In genomic region chr16:10665166-10665565, GRCh38 we compare ENCODE assay signal across 31 cellular contexts. TPM values are rescaled to one million over a fixed set of nuclear protein-coding genes. Genes with fewer than 3 reads are reported as not detected.
"Had no signal": no experiment of that assay in that cellular context is flagged by ENCODE, and none has a peak within 500 bp of the region (broad histone marks: within the 10 kb centered on the region; RNA-seq: fewer than 3 reads in every experiment).

No MANE protein-coding gene starts in this region.

- H2AFZ ChIP-seq: hepatocyte had no signal

- H3K4me3 ChIP-seq: gastrocnemius medialis, hepatocyte, left lung, mucosa of descending colon, prostate gland, right atrium auricular region, sigmoid colon, spleen, testis, tibial artery, upper lobe of left lung had no signal

- H3K9me3 ChIP-seq: gastrocnemius medialis, left lung, mucosa of descending colon, prostate gland, right atrium auricular region, sigmoid colon, spleen, testis, tibial artery, upper lobe of left lung had no signal

- H3K27ac ChIP-seq: epithelial cell of prostate, gastrocnemius medialis, hepatocyte, left lung, prostate gland, right atrium auricular region, sigmoid colon, spleen, testis, tibial artery, upper lobe of left lung had no signal

- H3K9me3 Mint-ChIP-seq: effector memory CD8-positive, alpha-beta T cell; naive B cell; stimulated activated memory B cell treated with anti-CD40 and anti-IgM and Interleukin-4, amounts not matched to agents 10 μg/mL and 1 μg/mL and 100 μg/mL, for 72 hours had no signal

- H3K4me1 Mint-ChIP-seq: mesothelial cell of epicardium; naive B cell; stimulated activated memory B cell treated with anti-CD40 and anti-IgM and Interleukin-4, amounts not matched to agents 10 μg/mL and 1 μg/mL and 100 μg/mL, for 72 hours had no signal

- H3K4me1 ChIP-seq: gastrocnemius medialis, left lung, prostate gland, right atrium auricular region, spleen, testis, tibial artery had no signal

- H3K27ac Mint-ChIP-seq: effector memory CD8-positive, alpha-beta T cell; mesothelial cell of epicardium; stimulated activated memory B cell treated with anti-CD40 and anti-IgM and Interleukin-4, amounts not matched to agents 10 μg/mL and 1 μg/mL and 100 μg/mL, for 72 hours had no signal

- H3K36me3 ChIP-seq: gastrocnemius medialis, left lung, prostate gland, right atrium auricular region, sigmoid colon, spleen, tibial artery, upper lobe of left lung had no signal

- ATAC-seq: effector memory CD8-positive, alpha-beta T cell; gastrocnemius medialis; left cardiac atrium; left lung; mucosa of descending colon; stimulated activated memory B cell treated with anti-CD40 and anti-IgM and Interleukin-4, amounts not matched to agents 10 μg/mL and 1 μg/mL and 100 μg/mL, for 72 hours had no signal

- DNase-seq: cortex of kidney; effector memory CD8-positive, alpha-beta T cell; foreskin fibroblast; gastrocnemius medialis; head of caudate nucleus; left cardiac atrium; left lung; mesenchymal stem cell; mucosa of descending colon; naive B cell; nucleus accumbens; sigmoid colon; spleen; stimulated activated CD4-positive, alpha-beta T cell treated with anti-CD3 and anti-CD28 coated beads, Interleukin-4, amount 100 ng/mL, for 4 hours; stimulated activated naive CD8-positive, alpha-beta T cell treated with anti-CD3 and anti-CD28 coated beads, Interleukin-15, Interleukin-2, amounts not matched to agents 100 U/mL and 50 U/mL, for 24 hours; substantia nigra; testis; tibial artery; upper lobe of left lung had no signal

- H3K36me3 Mint-ChIP-seq: mesothelial cell of epicardium; naive B cell; stimulated activated memory B cell treated with anti-CD40 and anti-IgM and Interleukin-4, amounts not matched to agents 10 μg/mL and 1 μg/mL and 100 μg/mL, for 72 hours had no signal

- H3K4me2 ChIP-seq: hepatocyte had no signal

- H3K4me3 Mint-ChIP-seq: effector memory CD8-positive, alpha-beta T cell; mesothelial cell of epicardium; naive B cell; nephron; stimulated activated memory B cell treated with anti-CD40 and anti-IgM and Interleukin-4, amounts not matched to agents 10 μg/mL and 1 μg/mL and 100 μg/mL, for 72 hours had no signal

- H3K27me3 ChIP-seq: gastrocnemius medialis, hepatocyte, left lung, right atrium auricular region, sigmoid colon, spleen, testis, upper lobe of left lung had no signal

RNA-seq across cellular contexts. Expression of gene TEKT5, which starts 29.6 kb away (rescaled TPM):
- total RNA-seq: dermis microvascular lymphatic vessel endothelial cell, esophagus mucosa, gastrocnemius medialis, hepatocyte, left lung, lung microvascular endothelial cell, osteocyte, right atrium auricular region, skeletal muscle tissue had no signal
- polyA plus RNA-seq: hepatocyte had no signal
